ENCODE assay signal across 14 cellular contexts in genomic region chr13:99046851-99047250, GRCh38.
DNase-seq lines count a peak whose midpoint lies in the region; ATAC-seq and TF ChIP-seq lines count a peak whose summit lies in the region.
"Had no signal": no experiment of that assay in that cellular context is flagged by ENCODE, and none has a peak within 500 bp of the region (broad histone marks: within the 10 kb centered on the region; RNA-seq: fewer than 3 reads in every experiment).

No MANE protein-coding gene starts in this region.

- 12 to 22% methylated on average over 4 of the region's 4 CpGs for WGBS in esophagus squamous epithelium, 2 donors
- WGBS in stomach, 5 donors: 29 to 51% (median 46%) methylated on average over 4 of the region's 4 CpGs

- peak overlapping the region; percentile 59 for H3K4me3 Mint-ChIP-seq in activated CD8-positive, alpha-beta memory T cell treated with anti-CD3 and anti-CD28 coated beads, Interleukin-2, amount 10 ng/mL, durations not matched to agents 7 days and 5 days
- H3K4me3 Mint-ChIP-seq: dendritic cell treated with granulocyte-macrophage colony-stimulating factor and Interleukin-4, amounts not matched to agents 40 ng/mL and 50 ng/mL, for 4 days had no signal

- peaks cover 45 to 100% (median 61%) of the 10 kb centered on the region in 3 donors for H3K4me1 ChIP-seq in esophagus squamous epithelium
- H3K4me1 ChIP-seq in stomach: peaks cover 8 to 56% (median 18%) of the 10 kb centered on the region in 4 donors
- H3K4me1 ChIP-seq: parathyroid adenoma had no signal

- peaks cover 77% of the 10 kb centered on the region for H3K4me1 Mint-ChIP-seq in activated CD8-positive, alpha-beta memory T cell treated with anti-CD3 and anti-CD28 coated beads, Interleukin-2, amount 10 ng/mL, durations not matched to agents 7 days and 5 days

- TF ChIP-seq POLR2A in esophagus squamous epithelium (IDR thresholded peaks at IDR 0.05): no peak
- no peak for TF ChIP-seq POLR2A in stomach (IDR thresholded peaks at IDR 0.05)

- H3K27ac Mint-ChIP-seq in activated CD8-positive, alpha-beta memory T cell treated with anti-CD3 and anti-CD28 coated beads, Interleukin-2, amount 10 ng/mL, durations not matched to agents 7 days and 5 days: peak overlapping the region; percentile 93
- H3K27ac Mint-ChIP-seq: dendritic cell treated with granulocyte-macrophage colony-stimulating factor and Interleukin-4, amounts not matched to agents 40 ng/mL and 50 ng/mL, for 4 days had no signal

- H3K27ac ChIP-seq in esophagus squamous epithelium (peak overlapping the region; percentile 69 to 90 (median 82)), stomach (peak overlapping the region in 4 of 5 donors; percentile 24 to 83 (median 62))
- H3K27ac ChIP-seq: parathyroid adenoma had no signal

- H3K36me3 Mint-ChIP-seq in activated CD8-positive, alpha-beta memory T cell treated with anti-CD3 and anti-CD28 coated beads, Interleukin-2, amount 10 ng/mL, durations not matched to agents 7 days and 5 days: peaks cover 10% of the 10 kb centered on the region

- no peaks in the 10 kb centered on the region for H3K27me3 ChIP-seq in esophagus squamous epithelium
- H3K27me3 ChIP-seq in stomach: no peaks in the 10 kb centered on the region

- no peak for TF ChIP-seq EP300 in stomach (IDR thresholded peaks at IDR 0.05)

- no peak for ATAC-seq in activated CD8-positive, alpha-beta memory T cell treated with anti-CD3 and anti-CD28 coated beads, Interleukin-2, amount 10 ng/mL, durations not matched to agents 7 days and 5 days
- no peak for ATAC-seq in omental fat pad (ENCODE audit: low FRiP score)

- H3K9me3 ChIP-seq in esophagus squamous epithelium (no peaks in the 10 kb centered on the region), stomach (no peaks in the 10 kb centered on the region)
- H3K9me3 ChIP-seq: heart right ventricle had no signal

- H3K9me3 Mint-ChIP-seq in activated CD8-positive, alpha-beta memory T cell treated with anti-CD3 and anti-CD28 coated beads, Interleukin-2, amount 10 ng/mL, durations not matched to agents 7 days and 5 days (ENCODE audit: low read depth): no peaks in the 10 kb centered on the region
- H3K9me3 Mint-ChIP-seq: dendritic cell treated with granulocyte-macrophage colony-stimulating factor and Interleukin-4, amounts not matched to agents 40 ng/mL and 50 ng/mL, for 4 days had no signal

- H3K36me3 ChIP-seq in esophagus squamous epithelium: no peaks in the 10 kb centered on the region
- no peaks in the 10 kb centered on the region for H3K36me3 ChIP-seq in stomach
- H3K36me3 ChIP-seq: heart right ventricle had no signal

- DNase-seq in activated CD8-positive, alpha-beta memory T cell treated with anti-CD3 and anti-CD28 coated beads, Interleukin-2, amount 10 ng/mL, durations not matched to agents 7 days and 5 days: no peak
- DNase-seq in activated CD8-positive, alpha-beta memory T cell treated with anti-CD3 and anti-CD28 coated beads, Interleukin-2, amount 50 U/mL, for 48 hours: no peak
- DNase-seq in esophagus squamous epithelium (lab: John Stamatoyannopoulos, UW) (no peak), stomach (no peak), omental fat pad (ENCODE audit: low spot score) (no peak), NCI-H2227 treated with DMSO at 0.1 percent for 48 hours (lab: John Stamatoyannopoulos, UW) (no peak)
- DNase-seq in stimulated activated naive CD4-positive, alpha-beta T cell (lab: John Stamatoyannopoulos, UW): no peak
- DNase-seq: NCI-H2171; stimulated activated CD4-positive, alpha-beta T cell treated with anti-CD3 and anti-CD28 coated beads, Interleukin-4, amount 100 ng/mL, for 1 hour had no signal

- TF ChIP-seq CTCF in WI38 (IDR thresholded peaks at IDR 0.05; ENCODE audit: low read depth, low read length) (no peak), esophagus squamous epithelium (IDR thresholded peaks at IDR 0.05) (no peak), stomach (IDR thresholded peaks at IDR 0.05) (no peak), omental fat pad (IDR thresholded peaks at IDR 0.05) (no peak)

- H3K4me3 ChIP-seq in WI38 (ENCODE audit: low read depth, low read length) (peak overlapping the region; percentile 26; the same call in 1 of the 2 replicates), esophagus squamous epithelium (peak overlapping the region in 2 of 4 donors; percentile 15 to 42), stomach (no peak overlapping the region)
- H3K4me3 ChIP-seq: heart right ventricle, lung had no signal

- H3K27me3 Mint-ChIP-seq in activated CD8-positive, alpha-beta memory T cell treated with anti-CD3 and anti-CD28 coated beads, Interleukin-2, amount 10 ng/mL, durations not matched to agents 7 days and 5 days: no peaks in the 10 kb centered on the region

- intact Hi-C loops in esophagus squamous epithelium (cut with DNase I) (no loop called here), stomach (cut with DNase I; ENCODE audit: low total_unique reads) (no loop called here)

- CTCF ChIA-PET in activated CD8-positive, alpha-beta memory T cell treated with anti-CD3 and anti-CD28 coated beads, Interleukin-2, amount 10 ng/mL, durations not matched to agents 7 days and 5 days (lab: Charles Lee): interaction anchor here (0.7 to 4.1 kb wide), 4 partner anchors 18 to 146 kb away, joined by 3 to 15 read pairs (median 8); no protein-coding TSS in a partner anchor
